In the genomic region with DNA sequence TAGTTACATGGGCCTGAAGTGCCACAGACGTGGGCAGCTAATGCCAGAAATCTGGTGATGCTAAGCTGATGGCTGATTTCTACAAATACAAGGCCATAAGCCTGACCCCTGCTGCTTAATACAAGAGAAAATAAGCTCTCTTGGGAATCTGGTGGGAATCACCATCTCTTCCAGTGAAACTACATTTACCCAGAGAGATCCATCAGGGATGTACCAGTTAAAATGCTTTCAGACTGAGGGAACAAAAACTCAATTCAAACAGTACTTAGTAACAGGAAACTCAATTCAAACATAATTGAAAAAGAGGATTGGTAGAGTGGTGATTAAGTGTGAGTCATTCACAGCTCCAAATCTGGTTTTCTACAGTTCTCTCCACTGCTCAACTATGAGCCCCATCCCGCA, we compare ENCODE assay signal across 8 cellular contexts. TPM values are rescaled to one million over a fixed set of nuclear protein-coding genes. Genes with fewer than 3 reads are reported as not detected.
DNase-seq lines count a peak whose midpoint lies in the region; ATAC-seq and TF ChIP-seq lines count a peak whose summit lies in the region.

No MANE protein-coding gene starts in this region.

- RAD21 ChIA-PET in HCT116 (lab: Charles Lee; ENCODE audit: low non-redundant PET in 1 of 2, low total read pairs in 2 of 2, uncharacterized antibody in 2 of 2, unreplicated experiment in 2 of 2) = interaction anchor here in 1 of 2 experiments (1.3 kb wide), 1 partner anchor 41 kb away, joined by 4 read pairs; no protein-coding TSS in a partner anchor

- H2AFZ ChIP-seq in HCT116 (ENCODE audit: low read depth, low read length, poor library complexity, severe bottlenecking) = peak overlapping the region; percentile 11

- TF ChIP-seq EP300 in esophagus muscularis mucosa (IDR thresholded peaks at IDR 0.05) = no peak

- H3K9ac ChIP-seq in HCT116 (ENCODE audit: low read length) = peak overlapping the region; percentile 32

- TF ChIP-seq RAD21 in HCT116 (IDR thresholded peaks at IDR 0.05; ENCODE audit: low read depth) = no peak

- POLR2A ChIA-PET in HCT116 (lab: Charles Lee) (no interaction called here), RWPE1 (lab: Yijun Ruan, JAX; ENCODE audit: low non-redundant PET) (no interaction called here)

- peaks cover 36 to 47% of the 10 kb centered on the region in 2 experiments for H3K4me1 ChIP-seq in HCT116 (ENCODE audit: control insufficient read depth in 1 of 2, insufficient read depth in 2 of 2, low read length in 2 of 2)
- peaks cover 42 to 56% (median 49%) of the 10 kb centered on the region in 4 donors for H3K4me1 ChIP-seq in esophagus muscularis mucosa

- CTCF ChIA-PET in HCT116 (lab: Charles Lee) = interaction anchor here (0.9 to 1.6 kb wide), 3 partner anchors 23 to 41 kb away, joined by 3 to 9 read pairs (median 7); no protein-coding TSS in a partner anchor
- CTCF ChIA-PET in RWPE1 (lab: Yijun Ruan, JAX) = interaction anchor here (0.5 to 1.0 kb wide), 4 partner anchors 11 to 1783 kb away, joined by 3 to 9 read pairs (median 4); no protein-coding TSS in a partner anchor

- H4K20me1 ChIP-seq in HCT116 (ENCODE audit: insufficient read depth) = no peaks in the 10 kb centered on the region

- BruUV-seq in HCT116 (replicated peaks; lab: Mats Ljungman, UMichigan) = no TSS peak

- ATAC-seq in HCT116 = 0 out of 2 replicates have a peak, but pooled peaks have one; percentile 10
- ATAC-seq in HG02798 (IDR thresholded peaks at IDR 0.05; ENCODE audit: poor library complexity, unreplicated experiment) = no peak

- no peaks in the 10 kb centered on the region for H3K36me3 ChIP-seq in HCT116 (ENCODE audit: control insufficient read depth in 1 of 2, insufficient read depth in 2 of 2, low read length in 2 of 2)
- H3K36me3 ChIP-seq in esophagus muscularis mucosa = peaks cover 0 to 16% (median 2%) of the 10 kb centered on the region in 4 donors

- intact Hi-C loops in HCT116 (cut with micrococcal nuclease) (loop anchor here (10.0 kb wide), 1 partner anchor 637 kb away; the partner anchor contains the start of genes TRIM22 and TRIM5), esophagus muscularis mucosa (cut with DNase I) (no loop called here)

- 75% methylated on average over 2 of the region's 2 CpGs for WGBS in esophagus muscularis mucosa

- no peak overlapping the region; a peak in 1 of 4 replicates for H3K4me3 ChIP-seq in HCT116 (replicated peaks in 1 of 2; ENCODE audit: low read depth in 1 of 2, low read length in 2 of 2)
- H3K4me3 ChIP-seq in esophagus muscularis mucosa = no peak overlapping the region

- H3K9me2 ChIP-seq in HCT116 (ENCODE audit: insufficient read depth) = no peaks in the 10 kb centered on the region

- TF ChIP-seq CTCF in HCT116 (IDR thresholded peaks at IDR 0.05 in 2 of 3, conservative IDR thresholded peaks at IDR 0.05 in 1 of 3; ENCODE audit: borderline replicate concordance in 1 of 3, insufficient read depth in 1 of 3, low read depth in 2 of 3, low read length in 2 of 3) (no peak), RWPE1 (conservative IDR thresholded peaks at IDR 0.05; ENCODE audit: low read depth) (no peak), esophagus muscularis mucosa (IDR thresholded peaks at IDR 0.05) (no peak)

- TF ChIP-seq POLR2A in HCT116 (IDR thresholded peaks at IDR 0.05; ENCODE audit: borderline replicate concordance, extremely low read depth, insufficient read depth, insufficient read length) (no peak), esophagus muscularis mucosa (IDR thresholded peaks at IDR 0.05; ENCODE audit: low read depth) (no peak)

- peak overlapping the region; percentile 89 for H3K4me2 ChIP-seq in HCT116 (ENCODE audit: low read length)

- H3K27ac ChIP-seq in HCT116 (ENCODE audit: low read depth, low read length) = peak overlapping the region; percentile 94
- H3K27ac ChIP-seq in RWPE1 = peak overlapping the region; percentile 99
- peak overlapping the region; percentile 98 to 99 (median 98) for H3K27ac ChIP-seq in esophagus muscularis mucosa (replicated peaks in 1 of 4)

- no peaks in the 10 kb centered on the region for H3K79me2 ChIP-seq in HCT116 (ENCODE audit: insufficient read depth, low read length)

- DNase-seq in HCT116 (ENCODE audit: low read depth, low spot score) = peak; percentile 52
- peak; percentile 76 for DNase-seq in RWPE1 (ENCODE audit: low spot score)
- no peak for DNase-seq in esophagus muscularis mucosa (ENCODE audit: extremely low spot score)
- peak; percentile 3 for DNase-seq in smooth muscle cell of the brain vasculature (ENCODE audit: low read depth, low spot score)
- no peak for DNase-seq in NCI-H82 (lab: John Stamatoyannopoulos, UW)
- no peak for DNase-seq in GF-D8 (lab: John Stamatoyannopoulos, UW)
- DNase-seq in COLO668 (lab: John Stamatoyannopoulos, UW; ENCODE audit: unreplicated experiment) = no peak

- H3K9me3 ChIP-seq in HCT116 (ENCODE audit: control insufficient read depth in 1 of 2, insufficient read depth in 1 of 2, low read depth in 1 of 2, low read length in 2 of 2) (no peaks in the 10 kb centered on the region), esophagus muscularis mucosa (no peaks in the 10 kb centered on the region)

- H3K27me3 ChIP-seq in HCT116 (ENCODE audit: insufficient read depth, low read length) (no peaks in the 10 kb centered on the region), esophagus muscularis mucosa (no peaks in the 10 kb centered on the region)

TF ChIP-seq in HCT116, 20 proteins besides CTCF, POLR2A, EP300 and RAD21:
- TF ChIP-seq ZNF274 (IDR thresholded peaks at IDR 0.05; ENCODE audit: low read depth, low read length) (no peak), POLR2AphosphoS5 (IDR thresholded peaks at IDR 0.05; ENCODE audit: low read depth, low read length) (peak; percentile 45; the same call in 1 of the 2 replicates), MAX (IDR thresholded peaks at IDR 0.05) (no peak), FOSL1 (IDR thresholded peaks at IDR 0.05; ENCODE audit: low read depth) (peak; percentile 85), CBX3 (IDR thresholded peaks at IDR 0.05; ENCODE audit: low read depth) (peak; percentile 33; the same call in 1 of the 2 replicates), EGR1 (IDR thresholded peaks at IDR 0.05; ENCODE audit: low read depth) (no peak), SP1 (IDR thresholded peaks at IDR 0.05; ENCODE audit: low read depth) (peak; percentile 41; the same call in 1 of the 2 replicates), JUND (IDR thresholded peaks at IDR 0.05) (peak; percentile 67), SRF (IDR thresholded peaks at IDR 0.05; ENCODE audit: low read depth) (peak; percentile 37; the same call in 1 of the 2 replicates), ZFX (IDR thresholded peaks at IDR 0.05) (no peak)
- TF ChIP-seq, protein P1, sequence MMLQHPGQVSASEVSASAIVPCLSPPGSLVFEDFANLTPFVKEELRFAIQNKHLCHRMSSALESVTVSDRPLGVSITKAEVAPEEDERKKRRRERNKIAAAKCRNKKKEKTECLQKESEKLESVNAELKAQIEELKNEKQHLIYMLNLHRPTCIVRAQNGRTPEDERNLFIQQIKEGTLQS (IDR thresholded peaks at IDR 0.05) = no peak
- TF ChIP-seq, protein P2, sequence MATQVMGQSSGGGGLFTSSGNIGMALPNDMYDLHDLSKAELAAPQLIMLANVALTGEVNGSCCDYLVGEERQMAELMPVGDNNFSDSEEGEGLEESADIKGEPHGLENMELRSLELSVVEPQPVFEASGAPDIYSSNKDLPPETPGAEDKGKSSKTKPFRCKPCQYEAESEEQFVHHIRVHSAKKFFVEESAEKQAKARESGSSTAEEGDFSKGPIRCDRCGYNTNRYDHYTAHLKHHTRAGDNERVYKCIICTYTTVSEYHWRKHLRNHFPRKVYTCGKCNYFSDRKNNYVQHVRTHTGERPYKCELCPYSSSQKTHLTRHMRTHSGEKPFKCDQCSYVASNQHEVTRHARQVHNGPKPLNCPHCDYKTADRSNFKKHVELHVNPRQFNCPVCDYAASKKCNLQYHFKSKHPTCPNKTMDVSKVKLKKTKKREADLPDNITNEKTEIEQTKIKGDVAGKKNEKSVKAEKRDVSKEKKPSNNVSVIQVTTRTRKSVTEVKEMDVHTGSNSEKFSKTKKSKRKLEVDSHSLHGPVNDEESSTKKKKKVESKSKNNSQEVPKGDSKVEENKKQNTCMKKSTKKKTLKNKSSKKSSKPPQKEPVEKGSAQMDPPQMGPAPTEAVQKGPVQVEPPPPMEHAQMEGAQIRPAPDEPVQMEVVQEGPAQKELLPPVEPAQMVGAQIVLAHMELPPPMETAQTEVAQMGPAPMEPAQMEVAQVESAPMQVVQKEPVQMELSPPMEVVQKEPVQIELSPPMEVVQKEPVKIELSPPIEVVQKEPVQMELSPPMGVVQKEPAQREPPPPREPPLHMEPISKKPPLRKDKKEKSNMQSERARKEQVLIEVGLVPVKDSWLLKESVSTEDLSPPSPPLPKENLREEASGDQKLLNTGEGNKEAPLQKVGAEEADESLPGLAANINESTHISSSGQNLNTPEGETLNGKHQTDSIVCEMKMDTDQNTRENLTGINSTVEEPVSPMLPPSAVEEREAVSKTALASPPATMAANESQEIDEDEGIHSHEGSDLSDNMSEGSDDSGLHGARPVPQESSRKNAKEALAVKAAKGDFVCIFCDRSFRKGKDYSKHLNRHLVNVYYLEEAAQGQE (IDR thresholded peaks at IDR 0.05; ENCODE audit: low read depth) = no peak

RNA-seq across cellular contexts. Expression of gene CAVIN3, which starts 1.7 kb away (rescaled TPM):
- 18.6 TPM for total RNA-seq in HCT116 (2021; ENCODE audit: unreplicated experiment)
- 22.0 and 24.2 TPM in 2 replicates for polyA plus RNA-seq in HCT116 (2012)
- total RNA-seq in esophagus muscularis mucosa = 100 to 1,000 TPM; 172 to 298 (median 264) TPM

Comparison
In these comparisons a context has a peak if more than half of its experiments do, and no peak if none do; other contexts are left out.
1. DNase-seq: peak in HCT116 (single experiment), RWPE1 (single experiment) and smooth muscle cell of the brain vasculature (single experiment); none in esophagus muscularis mucosa (single experiment), NCI-H82 (single experiment), GF-D8 (single experiment) and COLO668 (single experiment).
2. Peak in every context shown above with its lines, with median percentiles within 50 percentile points of each other: H3K27ac ChIP-seq.